9 cellular contexts compared by ENCODE assay signal in genomic region chr19:48970923-48971395, GRCh38. TPM values are rescaled to one million over a fixed set of nuclear protein-coding genes. Genes with fewer than 3 reads are reported as not detected.
DNase-seq lines count a peak whose midpoint lies in the region; ATAC-seq, FAIRE-seq and TF ChIP-seq lines count a peak whose summit lies in the region.
"Had no signal": no experiment of that assay in that cellular context is flagged by ENCODE, and none has a peak within 500 bp of the region (broad histone marks: within the 10 kb centered on the region; RNA-seq: fewer than 3 reads in every experiment).

No MANE protein-coding gene starts in this region.

- peaks cover 12 to 15% of the 10 kb centered on the region in 2 donors for H3K4me1 ChIP-seq in adrenal gland (replicated peaks in 1 of 2)
- peaks cover 0 to 38% of the 10 kb centered on the region in 2 donors for H3K4me1 ChIP-seq in right atrium auricular region
- no peaks in the 10 kb centered on the region for H3K4me1 ChIP-seq in small intestine (ENCODE audit: control insufficient read depth in 2 of 2, insufficient read depth in 1 of 2, low read depth in 1 of 2, low read length in 1 of 2)

- intact Hi-C loops in adrenal gland (cut with DNase I), result loop anchor here in 1 of 2 donors (5.0 kb wide), 1 partner anchor 174 kb away; no protein-coding TSS in a partner anchor

- peak in 1 of 2 donors; percentile 13 for TF ChIP-seq POLR2A in adrenal gland (IDR thresholded peaks at IDR 0.05)

- 9 to 23% (median 19%) methylated on average over 13 to 19 of the region's 19 CpGs for WGBS in adrenal gland, 4 donors
- 15 to 19% (median 15%) methylated on average over 19 of the region's 19 CpGs for WGBS in small intestine, 3 donors

- H3K9me3 ChIP-seq in adrenal gland (replicated peaks in 1 of 3) (no peaks in the 10 kb centered on the region), right atrium auricular region (no peaks in the 10 kb centered on the region), small intestine (ENCODE audit: control insufficient read depth, low read depth) (no peaks in the 10 kb centered on the region)

- no peak overlapping the region for H3K4me3 ChIP-seq in adrenal gland
- H3K4me3 ChIP-seq in right atrium auricular region, result no peak overlapping the region
- no peak overlapping the region for H3K4me3 ChIP-seq in small intestine (ENCODE audit: low read depth in 1 of 2, low read length in 2 of 2)

- H3K36me3 ChIP-seq in adrenal gland (replicated peaks in 1 of 2) (peaks cover 0 to 62% of the 10 kb centered on the region in 2 donors), right atrium auricular region (peaks cover 61% of the 10 kb centered on the region), small intestine (ENCODE audit: control insufficient read depth in 2 of 2, insufficient read depth in 2 of 2, low read length in 2 of 2) (peaks cover 3 to 4% of the 10 kb centered on the region in 2 donors)

- H3K27me3 ChIP-seq in adrenal gland (no peaks in the 10 kb centered on the region), right atrium auricular region (no peaks in the 10 kb centered on the region), small intestine (ENCODE audit: control insufficient read depth in 2 of 2, insufficient read depth in 2 of 2, low read length in 2 of 2) (no peaks in the 10 kb centered on the region)

- TF ChIP-seq CTCF in adrenal gland (IDR thresholded peaks at IDR 0.05) (peak; percentile 79 to 90 (median 87)), right atrium auricular region (IDR thresholded peaks at IDR 0.05) (peak; percentile 90 to 92)

- no peak overlapping the region for H3K4me3 Mint-ChIP-seq in T-helper 1 cell treated with Interleukin-12 subunit alpha and Interleukin-12 subunit beta and Interleukin-4 antibody, amounts not matched to agents 30 μg/mL and 1 μg/mL, for 36 hours

- FAIRE-seq in small intestine (lab: Jason Lieb, UNC), result no peak
- FAIRE-seq: colon had no signal

- DNase-seq in ELF-1 (ENCODE audit: low read depth, low spot score), result peak; percentile 92
- DNase-seq in MV-4-11 (lab: John Stamatoyannopoulos, UW), result peak; percentile 89
- peak; percentile 69 to 89 (median 83) for DNase-seq in adrenal gland
- DNase-seq in right atrium auricular region (ENCODE audit: low spot score), result peak; percentile 77
- peak; percentile 77 for DNase-seq in small intestine

- H3K27ac Mint-ChIP-seq in T-helper 1 cell treated with Interleukin-12 subunit alpha and Interleukin-12 subunit beta and Interleukin-4 antibody, amounts not matched to agents 30 μg/mL and 1 μg/mL, for 36 hours, result peak overlapping the region; percentile 45

- H3K4me1 Mint-ChIP-seq in T-helper 1 cell treated with Interleukin-12 subunit alpha and Interleukin-12 subunit beta and Interleukin-4 antibody, amounts not matched to agents 30 μg/mL and 1 μg/mL, for 36 hours (ENCODE audit: low read depth), result peaks cover 11% of the 10 kb centered on the region

- no peak overlapping the region for H3K27ac ChIP-seq in adrenal gland
- no peak overlapping the region for H3K27ac ChIP-seq in right atrium auricular region
- H3K27ac ChIP-seq in small intestine (ENCODE audit: low read depth in 1 of 2, low read length in 1 of 2), result no peak overlapping the region

- no peaks in the 10 kb centered on the region for H3K9me3 Mint-ChIP-seq in T-helper 1 cell treated with Interleukin-12 subunit alpha and Interleukin-12 subunit beta and Interleukin-4 antibody, amounts not matched to agents 30 μg/mL and 1 μg/mL, for 36 hours

- peaks cover 28% of the 10 kb centered on the region for H3K36me3 Mint-ChIP-seq in T-helper 1 cell treated with Interleukin-12 subunit alpha and Interleukin-12 subunit beta and Interleukin-4 antibody, amounts not matched to agents 30 μg/mL and 1 μg/mL, for 36 hours (ENCODE audit: low read depth)

- ATAC-seq in GM21390 (IDR thresholded peaks at IDR 0.05; ENCODE audit: unreplicated experiment) (no peak), GM18907 (IDR thresholded peaks at IDR 0.05; ENCODE audit: unreplicated experiment) (no peak)

- no peaks in the 10 kb centered on the region for H3K27me3 Mint-ChIP-seq in T-helper 1 cell treated with Interleukin-12 subunit alpha and Interleukin-12 subunit beta and Interleukin-4 antibody, amounts not matched to agents 30 μg/mL and 1 μg/mL, for 36 hours (ENCODE audit: low read depth)

RNA-seq across cellular contexts. Expression of gene FTL, which starts 5.8 kb away (rescaled TPM):
- total RNA-seq in adrenal gland (over 10,000 TPM in 1 of 8 donors, 1,000 to 10,000 TPM in 7; 3,284 to 11,726 (median 4,214) TPM), right atrium auricular region (1,000 to 10,000 TPM; 1,493 to 3,053 TPM)
- polyA plus RNA-seq in adrenal gland (1,000 to 10,000 TPM; 2,288 to 7,123 (median 4,274) TPM), small intestine (1,000 to 10,000 TPM; 4,142 to 9,227 (median 7,309) TPM)

RNA-seq across cellular contexts. Expression of gene BAX, which starts 16.3 kb away (rescaled TPM):
- total RNA-seq in adrenal gland (10 to 100 TPM; 18.1 to 79.0 (median 58.0) TPM), right atrium auricular region (10 to 100 TPM; 10.7 to 21.2 TPM)
- polyA plus RNA-seq in adrenal gland (10 to 100 TPM; 21.5 to 61.3 (median 41.0) TPM), small intestine (100 to 1,000 TPM; 153 to 199 (median 170) TPM)

RNA-seq across cellular contexts. Expression of gene GYS1, which starts 22.1 kb away (rescaled TPM):
- total RNA-seq in adrenal gland (10 to 100 TPM; 23.7 to 63.9 (median 39.5) TPM), right atrium auricular region (10 to 100 TPM; 72.1 to 88.1 TPM)
- polyA plus RNA-seq in adrenal gland (10 to 100 TPM; 35.2 to 45.9 (median 37.7) TPM), small intestine (10 to 100 TPM; 16.2 to 25.3 (median 24.8) TPM)

RNA-seq across cellular contexts. Expression of gene RUVBL2, which starts 22.7 kb away (rescaled TPM):
- total RNA-seq in adrenal gland (100 to 1,000 TPM in 1 of 8 donors, 10 to 100 TPM in 7; 45.4 to 143 (median 75.6) TPM), right atrium auricular region (10 to 100 TPM; 49.1 to 87.7 TPM)
- polyA plus RNA-seq in adrenal gland (10 to 100 TPM; 41.3 to 93.3 (median 70.7) TPM), small intestine (100 to 1,000 TPM in 1 of 3 donors, 10 to 100 TPM in 2; 45.4 to 108 (median 53.0) TPM)

RNA-seq across cellular contexts. Expression of gene DHDH, which starts 37.5 kb away (rescaled TPM):
- total RNA-seq in adrenal gland (under 1 TPM in 3 of 8 donors, not detected in 5; 0.29 to 0.56 (median 0.38) TPM), right atrium auricular region (not detected)
- polyA plus RNA-seq in adrenal gland (1 to 10 TPM in 1 of 3 donors, under 1 TPM in 2; 0.27 to 2.8 (median 0.47) TPM), small intestine (10 to 100 TPM in 2 of 3 donors, 1 to 10 TPM in 1; 2.9 to 36.2 (median 19.7) TPM)
